Comparison of ENCODE assay signal across 9 cellular contexts in the genomic region with DNA sequence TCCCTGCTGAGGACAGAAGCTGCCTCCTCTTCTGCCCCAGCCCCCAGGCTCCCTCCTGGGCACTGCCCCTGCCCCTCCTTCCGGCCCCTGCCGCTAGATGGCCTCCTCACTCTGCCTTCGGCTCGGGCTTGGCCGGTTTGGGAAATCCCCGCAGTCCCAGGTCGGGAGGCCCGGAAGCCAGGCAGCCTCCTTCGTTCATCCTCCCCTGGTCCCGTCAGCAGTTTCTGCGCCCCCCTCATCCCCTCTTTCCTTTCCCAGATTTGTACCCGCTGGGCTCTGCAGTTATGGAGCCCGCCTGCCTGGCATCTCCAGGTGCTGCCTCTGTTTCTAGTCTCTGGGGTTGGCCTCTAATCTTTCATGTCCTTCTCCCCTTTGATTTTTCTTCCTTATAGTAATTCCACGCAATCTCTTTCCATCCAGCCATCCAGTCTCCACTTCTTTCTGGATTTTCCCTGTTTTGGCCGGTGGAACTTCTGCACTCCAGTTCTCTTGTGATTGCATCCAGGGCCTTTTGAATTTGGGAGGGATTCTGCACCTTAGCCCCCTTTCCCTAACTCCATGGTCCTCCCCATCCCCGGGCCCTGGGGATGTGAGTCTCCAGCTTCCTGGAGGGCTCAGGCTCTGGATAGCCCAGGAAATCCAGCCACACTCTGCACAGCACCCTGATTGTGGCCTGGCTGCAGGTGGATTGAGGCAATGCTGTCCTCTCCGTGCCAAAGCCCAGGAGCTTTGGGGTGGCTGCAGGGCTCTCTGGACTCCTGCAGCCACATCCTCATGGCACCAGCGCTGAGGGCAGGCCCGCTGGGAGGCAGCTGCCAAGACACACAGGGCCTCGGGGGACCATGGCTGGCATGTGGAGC. TPM values are rescaled to one million over a fixed set of nuclear protein-coding genes. Genes with fewer than 3 reads are reported as not detected.
DNase-seq lines count a peak whose midpoint lies in the region; ATAC-seq, FAIRE-seq and TF ChIP-seq lines count a peak whose summit lies in the region.
"Had no signal": no experiment of that assay in that cellular context is flagged by ENCODE, and none has a peak within 500 bp of the region (broad histone marks: within the 10 kb centered on the region; RNA-seq: fewer than 3 reads in every experiment).

No MANE protein-coding gene starts in this region.

- peak overlapping the region; percentile 63 for H3K4me2 ChIP-seq in astrocyte (ENCODE audit: low read length)

- H3K27ac ChIP-seq in astrocyte (ENCODE audit: low read depth, low read length): no peak overlapping the region

- H4K20me1 ChIP-seq in astrocyte (ENCODE audit: insufficient read depth, low read length): peaks cover 8% of the 10 kb centered on the region

- no peaks in the 10 kb centered on the region for H3K36me3 ChIP-seq in astrocyte (ENCODE audit: insufficient read depth, low read length)

- no peak for FAIRE-seq in astrocyte (lab: Jason Lieb, UNC)

- peak; percentile 93 for DNase-seq in Calu3
- peak; percentile 75 for DNase-seq in GM19240 (ENCODE audit: insufficient read length, low spot score)
- peak in 3 of 5 donors; percentile 29 to 53 (median 35) for DNase-seq in T-helper 1 cell
- no peak for DNase-seq in astrocyte (ENCODE audit: low read depth)
- DNase-seq in left colon: peak; percentile 46 to 83
- peak; percentile 57 to 62 for DNase-seq in stimulated activated CD8-positive, alpha-beta memory T cell treated with anti-CD3 and anti-CD28 coated beads, Interleukin-15, amount 100 ng/mL, for 48 hours (ENCODE audit: low read depth in 2 of 2)
- DNase-seq in middle frontal gyrus (ENCODE audit: extremely low spot score, low spot score): no peak

- peak overlapping the region; percentile 38 for H3K9ac ChIP-seq in astrocyte (ENCODE audit: low read length)

- H3K27ac Mint-ChIP-seq in Calu3 (ENCODE audit: unreplicated experiment) (peak overlapping the region; percentile 63), astrocyte (ENCODE audit: unreplicated experiment) (no peak overlapping the region)
- H3K27ac Mint-ChIP-seq: activated naive CD8-positive, alpha-beta T cell had no signal

- H3K4me1 ChIP-seq in astrocyte (ENCODE audit: insufficient read depth, low read length): peaks cover 9% of the 10 kb centered on the region

- TF ChIP-seq CTCF in Calu3 (IDR thresholded peaks at IDR 0.05; ENCODE audit: unreplicated experiment) (peak; percentile 83), astrocyte (IDR thresholded peaks at IDR 0.05; ENCODE audit: insufficient read depth, low read depth, low read length) (peak; percentile 50)

- H3K9me3 ChIP-seq in astrocyte (ENCODE audit: insufficient read depth, low read depth, low read length): peaks cover 3% of the 10 kb centered on the region

- no TSS peak for BruUV-seq in Calu3 (replicated peaks; lab: Mats Ljungman, UMichigan)

- H3K79me2 ChIP-seq in astrocyte (ENCODE audit: insufficient read depth, low read length): no peaks in the 10 kb centered on the region

- peaks cover 42% of the 10 kb centered on the region for H3K27me3 ChIP-seq in astrocyte (ENCODE audit: insufficient read depth, low read length)

- peaks cover 45% of the 10 kb centered on the region for H3K4me1 Mint-ChIP-seq in Calu3 (ENCODE audit: low read depth, unreplicated experiment)
- H3K4me1 Mint-ChIP-seq in astrocyte (ENCODE audit: low read depth, unreplicated experiment): peaks cover 9% of the 10 kb centered on the region

- intact Hi-C loops in Calu3 (cut with micrococcal nuclease; ENCODE audit: unreplicated experiment) (loop anchor here (1.0 to 10.0 kb wide), 6 partner anchors 47 to 949 kb away; no protein-coding TSS in a partner anchor), left colon (cut with DNase I, micrococcal nuclease) (no loop called here)

- H3K4me3 ChIP-seq in astrocyte (ENCODE audit: insufficient read depth, low read depth, low read length): no peak overlapping the region

- CTCF ChIA-PET in Calu3 (lab: Charles Lee): no interaction called here

- ATAC-seq in HG03342 (IDR thresholded peaks at IDR 0.05; ENCODE audit: unreplicated experiment) (peak; percentile 93), left colon (peak; percentile 75)

- H3K27me3 Mint-ChIP-seq in Calu3 (ENCODE audit: unreplicated experiment): peaks cover 40% of the 10 kb centered on the region
- H3K27me3 Mint-ChIP-seq in astrocyte (ENCODE audit: low read depth, unreplicated experiment): peaks cover 66% of the 10 kb centered on the region

- H3K9me3 Mint-ChIP-seq in Calu3 (ENCODE audit: low read depth, unreplicated experiment) (no peaks in the 10 kb centered on the region), astrocyte (ENCODE audit: unreplicated experiment) (no peaks in the 10 kb centered on the region)

- H2AFZ ChIP-seq in astrocyte (ENCODE audit: low read depth, low read length): peak overlapping the region; percentile 52

- peak overlapping the region; percentile 36 for H3K4me3 Mint-ChIP-seq in Calu3 (ENCODE audit: low read depth, unreplicated experiment)
- H3K4me3 Mint-ChIP-seq in astrocyte (ENCODE audit: unreplicated experiment): no peak overlapping the region
- H3K4me3 Mint-ChIP-seq: activated naive CD8-positive, alpha-beta T cell had no signal

- H3K36me3 Mint-ChIP-seq in Calu3 (ENCODE audit: insufficient read depth, unreplicated experiment) (peaks cover 17% of the 10 kb centered on the region), astrocyte (ENCODE audit: low read depth, unreplicated experiment) (peaks cover 3% of the 10 kb centered on the region)
- H3K36me3 Mint-ChIP-seq: activated naive CD8-positive, alpha-beta T cell had no signal

RNA-seq across cellular contexts. Expression of gene SHH, which starts 3.3 kb away (rescaled TPM):
- 0.66 and 1.1 TPM in 2 replicates for total RNA-seq in Calu3 (2022)
- total RNA-seq in astrocyte: 0.16 and 0.79 TPM in 2 replicates
- total RNA-seq in left colon: 1 to 10 TPM; 3.4 to 9.4 TPM

Comparison
In these comparisons a context has a peak if more than half of its experiments do, and no peak if none do; other contexts are left out.
1. DNase-seq: peak in Calu3 (single experiment), GM19240 (single experiment), T-helper 1 cell (3 of 5), left colon (2 of 2) and stimulated activated CD8-positive, alpha-beta memory T cell treated with anti-CD3 and anti-CD28 coated beads, Interleukin-15, amount 100 ng/mL, for 48 hours (2 of 2); none in astrocyte (single experiment) and middle frontal gyrus (single experiment).